Comparison of ENCODE assay signal across 8 cellular contexts in genomic region chr15:64844576-64845140, GRCh38. TPM values are rescaled to one million over a fixed set of nuclear protein-coding genes. Genes with fewer than 3 reads are reported as not detected.
A peak's percentile ranks its signal among the peaks of the same experiment; 100 is the strongest.
DNase-seq lines count a peak whose midpoint lies in the region; ATAC-seq, FAIRE-seq and TF ChIP-seq lines count a peak whose summit lies in the region.

No MANE protein-coding gene starts in this region.

- no peak for TF ChIP-seq POLR2A in thyroid gland (IDR thresholded peaks at IDR 0.05)

- H3K4me3 ChIP-seq in kidney (ENCODE audit: low read length in 2 of 2): peak overlapping the region; percentile 33 to 94
- peak overlapping the region in 1 of 3 donors; percentile 97 for H3K4me3 ChIP-seq in thyroid gland (replicated peaks in 1 of 3)

- H3K4me1 Mint-ChIP-seq in activated CD4-positive, alpha-beta T cell treated with anti-CD3 and anti-CD28 coated beads, Interleukin-2, amount 10 ng/mL, durations not matched to agents 7 days and 5 days: peaks cover 65% of the 10 kb centered on the region

- H3K36me3 ChIP-seq in kidney (ENCODE audit: control insufficient read depth in 1 of 2, insufficient read depth in 2 of 2, low read length in 2 of 2): peaks cover 0 to 4% of the 10 kb centered on the region in 2 donors
- H3K36me3 ChIP-seq in thyroid gland: peaks cover 2 to 12% of the 10 kb centered on the region in 2 donors

- intact Hi-C loops in kidney (cut with DNase I): loop anchor here (10.0 kb wide), 1 partner anchor 60 kb away; no protein-coding TSS in a partner anchor
- intact Hi-C loops in thyroid gland (cut with DNase I): loop anchor here (5.0 to 10.0 kb wide), 2 partner anchors 48 to 140 kb away; partner anchors contain the start of gene SPG21

- DNase-seq in activated CD4-positive, alpha-beta T cell treated with anti-CD3 and anti-CD28 coated beads, Interleukin-2, amount 10 ng/mL, durations not matched to agents 7 days and 5 days: peak; percentile 23
- DNase-seq in activated CD4-positive, alpha-beta T cell treated with anti-CD3 and anti-CD28 coated beads, Interleukin-2, amount 50 U/mL, for 48 hours: no peak
- DNase-seq in activated naive CD4-positive, alpha-beta T cell treated with anti-CD3 and anti-CD28 coated beads, Interleukin-2, amount 50 U/mL, for 72 hours (ENCODE audit: low spot score in 2 of 2): no peak
- peak; percentile 29 for DNase-seq in kidney
- no peak for DNase-seq in thyroid gland
- DNase-seq in activated effector memory CD4-positive, alpha-beta T cell treated with anti-CD3 and anti-CD28 coated beads, Interleukin-2, amount 50 U/mL, for 16 hours: no peak
- no peak for DNase-seq in NCI-H524 treated with DMSO at 0.1 percent for 48 hours (lab: John Stamatoyannopoulos, UW)
- DNase-seq in GM19238 (ENCODE audit: insufficient read length, low spot score): no peak

- peak overlapping the region; percentile 50 to 62 for H3K9ac ChIP-seq in kidney (ENCODE audit: low read length in 2 of 2)

- POLR2A ChIA-PET in activated CD4-positive, alpha-beta T cell treated with anti-CD3 and anti-CD28 coated beads, Interleukin-2, amount 10 ng/mL, durations not matched to agents 7 days and 5 days (lab: Charles Lee): no interaction called here

- TF ChIP-seq CTCF in kidney (IDR thresholded peaks at IDR 0.05; ENCODE audit: borderline replicate concordance, extremely low read depth, insufficient read depth): no peak
- TF ChIP-seq CTCF in thyroid gland (IDR thresholded peaks at IDR 0.05): no peak

- peaks cover 21% of the 10 kb centered on the region for H3K36me3 Mint-ChIP-seq in activated CD4-positive, alpha-beta T cell treated with anti-CD3 and anti-CD28 coated beads, Interleukin-2, amount 10 ng/mL, durations not matched to agents 7 days and 5 days (ENCODE audit: low read depth)
- H3K36me3 Mint-ChIP-seq in activated naive CD4-positive, alpha-beta T cell treated with anti-CD3 and anti-CD28 coated beads, Interleukin-2, amount 50 U/mL, for 72 hours: peaks cover 14 to 18% of the 10 kb centered on the region in 2 donors

- ATAC-seq in activated naive CD4-positive, alpha-beta T cell treated with anti-CD3 and anti-CD28 coated beads, Interleukin-2, amount 50 U/mL, for 72 hours: no peak

- H3K9me3 Mint-ChIP-seq in activated CD4-positive, alpha-beta T cell treated with anti-CD3 and anti-CD28 coated beads, Interleukin-2, amount 10 ng/mL, durations not matched to agents 7 days and 5 days: no peaks in the 10 kb centered on the region
- H3K9me3 Mint-ChIP-seq in activated naive CD4-positive, alpha-beta T cell treated with anti-CD3 and anti-CD28 coated beads, Interleukin-2, amount 50 U/mL, for 72 hours: no peaks in the 10 kb centered on the region

- H3K27me3 Mint-ChIP-seq in activated CD4-positive, alpha-beta T cell treated with anti-CD3 and anti-CD28 coated beads, Interleukin-2, amount 10 ng/mL, durations not matched to agents 7 days and 5 days: no peaks in the 10 kb centered on the region

- H3K27ac Mint-ChIP-seq in activated CD4-positive, alpha-beta T cell treated with anti-CD3 and anti-CD28 coated beads, Interleukin-2, amount 10 ng/mL, durations not matched to agents 7 days and 5 days: peak overlapping the region; percentile 84
- peak overlapping the region; percentile 77 to 87 for H3K27ac Mint-ChIP-seq in activated naive CD4-positive, alpha-beta T cell treated with anti-CD3 and anti-CD28 coated beads, Interleukin-2, amount 50 U/mL, for 72 hours

- peak overlapping the region; percentile 94 for H3K4me3 Mint-ChIP-seq in activated CD4-positive, alpha-beta T cell treated with anti-CD3 and anti-CD28 coated beads, Interleukin-2, amount 10 ng/mL, durations not matched to agents 7 days and 5 days

- no peaks in the 10 kb centered on the region for H3K27me3 ChIP-seq in thyroid gland

- no peak for FAIRE-seq in kidney (lab: Jason Lieb, UNC)

- CTCF ChIA-PET in activated CD4-positive, alpha-beta T cell treated with anti-CD3 and anti-CD28 coated beads, Interleukin-2, amount 10 ng/mL, durations not matched to agents 7 days and 5 days (lab: Charles Lee): interaction anchor here (0.9 to 2.2 kb wide), 7 partner anchors 9 to 99 kb away, joined by 3 to 9 read pairs (median 3); no protein-coding TSS in a partner anchor

- WGBS in thyroid gland, 2 donors: 39 to 43% methylated on average over 8 of the region's 8 CpGs

- peak overlapping the region; percentile 71 to 74 for H3K27ac ChIP-seq in kidney (ENCODE audit: low read depth in 2 of 2, low read length in 2 of 2)
- peak overlapping the region; percentile 81 to 95 (median 93) for H3K27ac ChIP-seq in thyroid gland

- H3K4me1 ChIP-seq in kidney (ENCODE audit: control insufficient read depth in 1 of 2, insufficient read depth in 1 of 2, low read depth in 1 of 2, low read length in 2 of 2) (peaks cover 23 to 39% of the 10 kb centered on the region in 2 donors), thyroid gland (peaks cover 68 to 73% of the 10 kb centered on the region in 2 donors)

- no peaks in the 10 kb centered on the region for H3K9me3 ChIP-seq in kidney (ENCODE audit: control insufficient read depth in 1 of 2, low read length in 2 of 2)
- no peaks in the 10 kb centered on the region for H3K9me3 ChIP-seq in thyroid gland

RNA-seq across cellular contexts. Expression of gene PLEKHO2, which starts 2.9 kb away (rescaled TPM):
- 10 to 100 TPM; 25.4 to 27.6 TPM for total RNA-seq in activated CD4-positive, alpha-beta T cell treated with anti-CD3 and anti-CD28 coated beads, Interleukin-2, amount 10 ng/mL, durations not matched to agents 7 days and 5 days
- total RNA-seq in activated naive CD4-positive, alpha-beta T cell treated with anti-CD3 and anti-CD28 coated beads, Interleukin-2, amount 50 U/mL, for 72 hours: 10 to 100 TPM; 13.7 to 16.1 TPM
- total RNA-seq in kidney: 48.6 TPM
- polyA plus RNA-seq in kidney (ENCODE audit: insufficient read depth, low read depth, low replicate concordance): 12.0 TPM
- total RNA-seq in thyroid gland: 10 to 100 TPM; 31.3 to 53.6 (median 46.1) TPM

RNA-seq across cellular contexts. Expression of gene PIF1, which starts 19.2 kb away (rescaled TPM):
- 10 to 100 TPM; 56.8 to 66.1 TPM for total RNA-seq in activated CD4-positive, alpha-beta T cell treated with anti-CD3 and anti-CD28 coated beads, Interleukin-2, amount 10 ng/mL, durations not matched to agents 7 days and 5 days
- 10 to 100 TPM; 47.5 to 56.0 TPM for total RNA-seq in activated naive CD4-positive, alpha-beta T cell treated with anti-CD3 and anti-CD28 coated beads, Interleukin-2, amount 50 U/mL, for 72 hours
- total RNA-seq in kidney (2.0 TPM), thyroid gland (1 to 10 TPM in 1 of 4 donors, under 1 TPM in 2, not detected in 1; 0.33 to 1.1 (median 0.54) TPM)
- polyA plus RNA-seq in kidney (ENCODE audit: insufficient read depth, low read depth, low replicate concordance): 0.47 TPM

Comparison
In these comparisons a context has a peak if more than half of its experiments do, and no peak if none do; other contexts are left out.
1. DNase-seq: peak in activated CD4-positive, alpha-beta T cell treated with anti-CD3 and anti-CD28 coated beads, Interleukin-2, amount 10 ng/mL, durations not matched to agents 7 days and 5 days (single experiment) and kidney (single experiment); none in activated CD4-positive, alpha-beta T cell treated with anti-CD3 and anti-CD28 coated beads, Interleukin-2, amount 50 U/mL, for 48 hours (0 of 2), activated naive CD4-positive, alpha-beta T cell treated with anti-CD3 and anti-CD28 coated beads, Interleukin-2, amount 50 U/mL, for 72 hours (0 of 2), thyroid gland (0 of 2), activated effector memory CD4-positive, alpha-beta T cell treated with anti-CD3 and anti-CD28 coated beads, Interleukin-2, amount 50 U/mL, for 16 hours (single experiment), NCI-H524 treated with DMSO at 0.1 percent for 48 hours (single experiment) and GM19238 (single experiment).
2. RNA of gene PIF1, which starts 19.2 kb away (total RNA-seq): 56.8 to 66.1 TPM in activated CD4-positive, alpha-beta T cell treated with anti-CD3 and anti-CD28 coated beads, Interleukin-2, amount 10 ng/mL, durations not matched to agents 7 days and 5 days and 47.5 to 56.0 TPM in activated naive CD4-positive, alpha-beta T cell treated with anti-CD3 and anti-CD28 coated beads, Interleukin-2, amount 50 U/mL, for 72 hours; 2.0 TPM in kidney (single experiment) and 0.33 to 1.1 TPM in thyroid gland; every median in the first group is over 10 times any median in the second.